10 cellular contexts compared by ENCODE assay signal in genomic region chr5:168334161-168335094, GRCh38. TPM values are rescaled to one million over a fixed set of nuclear protein-coding genes. Genes with fewer than 3 reads are reported as not detected.
DNase-seq lines count a peak whose midpoint lies in the region; ATAC-seq, FAIRE-seq and TF ChIP-seq lines count a peak whose summit lies in the region.
"Had no signal": no experiment of that assay in that cellular context is flagged by ENCODE, and none has a peak within 500 bp of the region (broad histone marks: within the 10 kb centered on the region; RNA-seq: fewer than 3 reads in every experiment).

No MANE protein-coding gene starts in this region.

- no peaks in the 10 kb centered on the region for H3K9me3 ChIP-seq in tibial nerve

- H3K4me1 ChIP-seq in tibial nerve, result no peaks in the 10 kb centered on the region

- no peak for FAIRE-seq in RCC 7860 (lab: Jason Lieb, UNC)

- no peak overlapping the region for H3K27ac ChIP-seq in tibial nerve

- no peaks in the 10 kb centered on the region for H3K36me3 Mint-ChIP-seq in activated naive CD4-positive, alpha-beta T cell treated with anti-CD3 and anti-CD28 coated beads for 36 hours (ENCODE audit: low read depth)

- H3K4me3 Mint-ChIP-seq in activated naive CD4-positive, alpha-beta T cell treated with anti-CD3 and anti-CD28 coated beads for 36 hours, result no peak overlapping the region
- H3K4me3 Mint-ChIP-seq: activated naive CD8-positive, alpha-beta T cell treated with anti-CD3 and anti-CD28 coated beads, Interleukin-2, amount 50 U/mL, for 24 hours had no signal

- no peak for TF ChIP-seq CTCF in tibial nerve (IDR thresholded peaks at IDR 0.05)

- intact Hi-C loops in head of caudate nucleus (cut with DNase I), result no loop called here
- intact Hi-C loops in activated naive CD4-positive, alpha-beta T cell treated with anti-CD3 and anti-CD28 coated beads for 36 hours (cut with micrococcal nuclease), result no loop called here

- no peaks in the 10 kb centered on the region for H3K36me3 ChIP-seq in tibial nerve

- TF ChIP-seq POLR2A in tibial nerve (IDR thresholded peaks at IDR 0.05), result no peak

- TF ChIP-seq EP300 in tibial nerve (IDR thresholded peaks at IDR 0.05), result no peak

- peaks cover 6% of the 10 kb centered on the region for H3K27me3 Mint-ChIP-seq in activated naive CD4-positive, alpha-beta T cell treated with anti-CD3 and anti-CD28 coated beads for 36 hours (ENCODE audit: low read depth)

- no peaks in the 10 kb centered on the region for H3K4me1 Mint-ChIP-seq in activated naive CD4-positive, alpha-beta T cell treated with anti-CD3 and anti-CD28 coated beads for 36 hours (ENCODE audit: low read depth)
- H3K4me1 Mint-ChIP-seq: activated naive CD8-positive, alpha-beta T cell treated with anti-CD3 and anti-CD28 coated beads, Interleukin-2, amount 50 U/mL, for 24 hours had no signal

- H3K4me3 ChIP-seq in tibial nerve, result no peak overlapping the region

- ATAC-seq in SK-N-SH treated with all-trans-retinoic acid at 6 μM for 48 hours, result peak; percentile 95
- no peak for ATAC-seq in HG03097 (IDR thresholded peaks at IDR 0.05; ENCODE audit: low FRiP score, unreplicated experiment)
- ATAC-seq: activated naive CD8-positive, alpha-beta T cell treated with anti-CD3 and anti-CD28 coated beads, Interleukin-2, amount 50 U/mL, for 24 hours had no signal

- H3K27me3 ChIP-seq in tibial nerve, result no peaks in the 10 kb centered on the region

- 37 to 42% methylated on average over 8 of the region's 8 CpGs for WGBS in tibial nerve, 2 donors

- H3K9me3 Mint-ChIP-seq in activated naive CD4-positive, alpha-beta T cell treated with anti-CD3 and anti-CD28 coated beads for 36 hours, result no peaks in the 10 kb centered on the region
- H3K9me3 Mint-ChIP-seq: activated naive CD8-positive, alpha-beta T cell treated with anti-CD3 and anti-CD28 coated beads, Interleukin-2, amount 50 U/mL, for 24 hours had no signal

- H3K27ac Mint-ChIP-seq in activated naive CD4-positive, alpha-beta T cell treated with anti-CD3 and anti-CD28 coated beads for 36 hours, result no peak overlapping the region
- H3K27ac Mint-ChIP-seq: activated naive CD8-positive, alpha-beta T cell treated with anti-CD3 and anti-CD28 coated beads, Interleukin-2, amount 50 U/mL, for 24 hours had no signal

- DNase-seq in GM03348 (ENCODE audit: low spot score) (peak; percentile 49), head of caudate nucleus (peak in 36 of 42 donors; percentile 17 to 84 (median 59)), pons (ENCODE audit: low spot score) (peak; percentile 13), RCC 7860 (ENCODE audit: low spot score) (no peak), tibial nerve (ENCODE audit: low spot score in 2 of 2) (no peak)
- DNase-seq in activated naive CD4-positive, alpha-beta T cell treated with anti-CD3 and anti-CD28 coated beads for 36 hours, result no peak
- DNase-seq: activated CD4-positive, alpha-beta T cell treated with anti-CD3 and anti-CD28 coated beads for 1 hour; activated naive CD8-positive, alpha-beta T cell treated with anti-CD3 and anti-CD28 coated beads, Interleukin-2, amount 50 U/mL, for 24 hours had no signal

- CTCF ChIA-PET in activated naive CD4-positive, alpha-beta T cell treated with anti-CD3 and anti-CD28 coated beads for 36 hours (lab: Charles Lee), result no interaction called here

TF ChIP-seq in SK-N-SH treated with all-trans-retinoic acid at 6 μM for 48 hours, 23 proteins besides CTCF, POLR2A, EP300 and RAD21:
- no peak for TF ChIP-seq TCF4 (CRISPR knock-in tag; IDR thresholded peaks at IDR 0.05; ENCODE audit: borderline replicate concordance)
- no peak for TF ChIP-seq ZNF70 (CRISPR knock-in tag; IDR thresholded peaks at IDR 0.05)
- TF ChIP-seq ZFP30 (CRISPR knock-in tag; IDR thresholded peaks at IDR 0.05), result no peak
- no peak for TF ChIP-seq ARNTL (CRISPR knock-in tag; IDR thresholded peaks at IDR 0.05; ENCODE audit: borderline replicate concordance, low read depth)
- no peak for TF ChIP-seq TOX (CRISPR knock-in tag; IDR thresholded peaks at IDR 0.05; ENCODE audit: borderline replicate concordance)
- TF ChIP-seq CREB5 (CRISPR knock-in tag; IDR thresholded peaks at IDR 0.05; ENCODE audit: low read depth), result no peak
- TF ChIP-seq PPARA (CRISPR knock-in tag; IDR thresholded peaks at IDR 0.05; ENCODE audit: borderline replicate concordance), result no peak
- no peak for TF ChIP-seq CSDC2 (CRISPR knock-in tag; IDR thresholded peaks at IDR 0.05)
- no peak for TF ChIP-seq ESRRG (CRISPR knock-in tag; IDR thresholded peaks at IDR 0.05)
- TF ChIP-seq GLIS3 (CRISPR knock-in tag; IDR thresholded peaks at IDR 0.05), result no peak
- TF ChIP-seq ZNF565 (CRISPR knock-in tag; conservative IDR thresholded peaks at IDR 0.05; ENCODE audit: low read depth), result no peak
- TF ChIP-seq ZC3H10 (CRISPR knock-in tag; IDR thresholded peaks at IDR 0.05), result no peak
- no peak for TF ChIP-seq SNAI2 (CRISPR knock-in tag; IDR thresholded peaks at IDR 0.05)

RNA-seq across cellular contexts. Expression of gene WWC1, which starts 43.0 kb away (rescaled TPM):
- total RNA-seq in activated naive CD4-positive, alpha-beta T cell treated with anti-CD3 and anti-CD28 coated beads for 36 hours, result 1 to 10 TPM; 1.7 to 2.1 TPM
- 1 to 10 TPM in 2 of 4 donors, under 1 TPM in 2; 0.78 to 3.3 (median 1.00) TPM for total RNA-seq in tibial nerve

Comparison
In these comparisons a context has a peak if more than half of its experiments do, and no peak if none do; other contexts are left out.
1. DNase-seq: peak in GM03348 (single experiment), head of caudate nucleus (36 of 42) and pons (single experiment); none in RCC 7860 (single experiment), activated naive CD4-positive, alpha-beta T cell treated with anti-CD3 and anti-CD28 coated beads for 36 hours (single experiment) and tibial nerve (0 of 2).